33 cellular contexts compared by ENCODE assay signal in genomic region chr17:11309850-11310249, GRCh38.
"Had no signal": no experiment of that assay in that cellular context is flagged by ENCODE, and none has a peak within 500 bp of the region (broad histone marks: within the 10 kb centered on the region; RNA-seq: fewer than 3 reads in every experiment).

No MANE protein-coding gene starts in this region.

- ATAC-seq: activated CD8-positive, alpha-beta T cell treated with anti-CD3 and anti-CD28 coated beads for 36 hours; activated naive CD4-positive, alpha-beta T cell treated with anti-CD3 and anti-CD28 coated beads, Interleukin-2, amount 50 U/mL, for 72 hours; activated T-cell treated with anti-CD3 and anti-CD28 coated beads, Interleukin-2, amount 50 U/mL, for 4 hours; activated T-cell treated with anti-CD3 and anti-CD28 coated beads, Interleukin-2, amount 50 U/mL, for 72 hours; activated T-helper 17 cell treated with anti-CD3 and anti-CD28 coated beads, Interleukin-2, amount 50 U/mL, for 72 hours; body of pancreas had no signal

- DNase-seq: activated B cell treated with CpG ODN at 0.5 μM for 24 hours; activated CD4-positive, alpha-beta memory T cell treated with anti-CD3 and anti-CD28 coated beads for 36 hours; activated CD4-positive, alpha-beta T cell treated with anti-CD3 and anti-CD28 coated beads for 4 hours; activated CD4-positive, alpha-beta T cell treated with anti-CD3 and anti-CD28 coated beads, Interleukin-2, amount 10 ng/mL, durations not matched to agents 24 days and 14 days; activated CD4-positive, alpha-beta T cell treated with anti-CD3 and anti-CD28 coated beads, Interleukin-2, amount 50 U/mL, for 1 hour; activated CD4-positive, alpha-beta T cell treated with anti-CD3 and anti-CD28 coated beads, Interleukin-2, amount 50 U/mL, for 4 hours; activated CD4-positive, CD25-positive, alpha-beta regulatory T cell treated with anti-CD3 and anti-CD28 coated beads, Interleukin-2, amount 50 U/mL, for 72 hours; activated CD8-positive, alpha-beta memory T cell treated with anti-CD3 and anti-CD28 coated beads, Interleukin-2, amount 50 U/mL, for 4 hours; activated CD8-positive, alpha-beta T cell treated with anti-CD3 and anti-CD28 coated beads for 36 hours; activated effector memory CD4-positive, alpha-beta T cell treated with anti-CD3 and anti-CD28 coated beads, Interleukin-2, amount 50 U/mL, for 16 hours; activated gamma-delta T cell treated with Interleukin-2 at 50 U/mL for 16 hours; activated naive CD4-positive, alpha-beta T cell; activated naive CD4-positive, alpha-beta T cell treated with anti-CD3 and anti-CD28 coated beads for 36 hours; activated naive CD4-positive, alpha-beta T cell treated with anti-CD3 and anti-CD28 coated beads, Interleukin-2, amount 50 U/mL, for 16 hours; activated naive CD8-positive, alpha-beta T cell treated with anti-CD3 and anti-CD28 coated beads for 36 hours; activated T-cell treated with anti-CD3 and anti-CD28 coated beads for 4 hours; activated T-cell treated with anti-CD3 and anti-CD28 coated beads, Interleukin-2, amount 50 U/mL, for 1 hour; activated T-cell treated with anti-CD3 and anti-CD28 coated beads, Interleukin-2, amount 50 U/mL, for 4 hours; activated T-cell treated with anti-CD3 and anti-CD28 coated beads, Interleukin-2, amount 50 U/mL, for 72 hours; adrenal gland; amniotic stem cell; aorta; body of pancreas; brain microvascular endothelial cell; central memory CD4-positive, alpha-beta T cell; T-helper 1 cell; T-helper 2 cell; T-helper 9 cell had no signal

- H3K36me3 Mint-ChIP-seq: activated CD4-positive, alpha-beta memory T cell treated with anti-CD3 and anti-CD28 coated beads for 36 hours; activated naive CD4-positive, alpha-beta T cell treated with anti-CD3 and anti-CD28 coated beads, Interleukin-2, amount 50 U/mL, for 72 hours; activated naive CD8-positive, alpha-beta T cell treated with anti-CD3 and anti-CD28 coated beads for 36 hours had no signal

- H3K27ac Mint-ChIP-seq: activated B cell treated with CpG ODN at 0.5 μM for 24 hours; activated CD4-positive, alpha-beta memory T cell treated with anti-CD3 and anti-CD28 coated beads for 36 hours; activated CD4-positive, alpha-beta T cell treated with anti-CD3 and anti-CD28 coated beads, Interleukin-2, amount 10 ng/mL, durations not matched to agents 24 days and 14 days; activated CD8-positive, alpha-beta T cell treated with anti-CD3 and anti-CD28 coated beads for 36 hours; activated naive CD4-positive, alpha-beta T cell treated with anti-CD3 and anti-CD28 coated beads for 36 hours; activated naive CD4-positive, alpha-beta T cell treated with anti-CD3 and anti-CD28 coated beads, Interleukin-2, amount 50 U/mL, for 72 hours; activated naive CD8-positive, alpha-beta T cell treated with anti-CD3 and anti-CD28 coated beads for 36 hours; activated T-cell treated with anti-CD3 and anti-CD28 coated beads, Interleukin-2, amount 50 U/mL, for 72 hours; activated T-helper 1 cell treated with anti-CD3 and anti-CD28 coated beads, Interleukin-12 subunit alpha, Interleukin-12 subunit beta, Interleukin-2, Interleukin-4 antibody, amounts not matched to agents 30 ng/mL and 10 ng/mL and 1 ng/mL, durations not matched to agents 14 hours and 24 hours and 36 hours; activated T-helper 17 cell treated with anti-CD3 and anti-CD28 coated beads, Interleukin-2, amount 50 U/mL, for 72 hours; T-helper 1 cell treated with Interleukin-12 subunit alpha and Interleukin-12 subunit beta and Interleukin-4 antibody, amounts not matched to agents 30 μg/mL and 1 μg/mL, for 36 hours; T-helper 2 cell treated with Interferon-gamma antibody and Interleukin-4, amounts not matched to agents 5 μg/mL and 100 μg/mL, for 36 hours had no signal

- H3K4me3 Mint-ChIP-seq: activated B cell treated with CpG ODN at 0.5 μM for 24 hours; activated CD4-positive, alpha-beta memory T cell treated with anti-CD3 and anti-CD28 coated beads for 36 hours; activated CD4-positive, alpha-beta T cell treated with anti-CD3 and anti-CD28 coated beads, Interleukin-2, amount 10 ng/mL, durations not matched to agents 24 days and 14 days; activated CD8-positive, alpha-beta T cell treated with anti-CD3 and anti-CD28 coated beads for 36 hours; activated naive CD4-positive, alpha-beta T cell treated with anti-CD3 and anti-CD28 coated beads for 36 hours; activated naive CD8-positive, alpha-beta T cell treated with anti-CD3 and anti-CD28 coated beads for 36 hours; activated T-cell treated with anti-CD3 and anti-CD28 coated beads, Interleukin-2, amount 50 U/mL, for 4 hours; activated T-cell treated with anti-CD3 and anti-CD28 coated beads, Interleukin-2, amount 50 U/mL, for 72 hours; activated T-helper 1 cell treated with anti-CD3 and anti-CD28 coated beads, Interleukin-12 subunit alpha, Interleukin-12 subunit beta, Interleukin-2, Interleukin-4 antibody, amounts not matched to agents 30 ng/mL and 10 ng/mL and 1 ng/mL, durations not matched to agents 14 hours and 24 hours and 36 hours; activated T-helper 17 cell treated with anti-CD3 and anti-CD28 coated beads, Interleukin-2, amount 50 U/mL, for 72 hours; T-helper 1 cell treated with Interleukin-12 subunit alpha and Interleukin-12 subunit beta and Interleukin-4 antibody, amounts not matched to agents 30 μg/mL and 1 μg/mL, for 36 hours; T-helper 2 cell treated with Interferon-gamma antibody and Interleukin-4, amounts not matched to agents 5 μg/mL and 100 μg/mL, for 36 hours had no signal

- H3K4me1 Mint-ChIP-seq: activated B cell treated with CpG ODN at 0.5 μM for 24 hours; activated CD4-positive, alpha-beta T cell treated with anti-CD3 and anti-CD28 coated beads, Interleukin-2, amount 10 ng/mL, durations not matched to agents 24 days and 14 days; activated naive CD8-positive, alpha-beta T cell treated with anti-CD3 and anti-CD28 coated beads for 36 hours; activated T-helper 17 cell treated with anti-CD3 and anti-CD28 coated beads, Interleukin-2, amount 50 U/mL, for 72 hours had no signal

- H3K27me3 Mint-ChIP-seq: activated B cell treated with CpG ODN at 0.5 μM for 24 hours; activated CD4-positive, alpha-beta memory T cell treated with anti-CD3 and anti-CD28 coated beads for 36 hours; activated CD4-positive, alpha-beta T cell treated with anti-CD3 and anti-CD28 coated beads, Interleukin-2, amount 10 ng/mL, durations not matched to agents 24 days and 14 days; activated CD8-positive, alpha-beta T cell treated with anti-CD3 and anti-CD28 coated beads for 36 hours; activated naive CD8-positive, alpha-beta T cell treated with anti-CD3 and anti-CD28 coated beads for 36 hours; activated T-helper 17 cell treated with anti-CD3 and anti-CD28 coated beads, Interleukin-2, amount 50 U/mL, for 72 hours had no signal

- H3K9me3 Mint-ChIP-seq: activated B cell treated with CpG ODN at 0.5 μM for 24 hours; activated CD4-positive, alpha-beta memory T cell treated with anti-CD3 and anti-CD28 coated beads for 36 hours; activated CD4-positive, alpha-beta T cell treated with anti-CD3 and anti-CD28 coated beads, Interleukin-2, amount 10 ng/mL, durations not matched to agents 24 days and 14 days; activated naive CD4-positive, alpha-beta T cell treated with anti-CD3 and anti-CD28 coated beads for 36 hours; activated naive CD8-positive, alpha-beta T cell treated with anti-CD3 and anti-CD28 coated beads for 36 hours had no signal
